In genomic region chr16:10355589-10355988, GRCh38 we compare ENCODE assay signal across 1 cellular context.
TF ChIP-seq lines count a peak whose summit lies in the region.

No MANE protein-coding gene starts in this region.

TF ChIP-seq in GM23338, 12 proteins besides CTCF, POLR2A, EP300 and RAD21 (continued from another document):
- TF ChIP-seq ZNF462 (CRISPR knock-in tag; IDR thresholded peaks at IDR 0.05) = no peak
